Comparison of ENCODE assay signal across 25 cellular contexts in the genomic region with DNA sequence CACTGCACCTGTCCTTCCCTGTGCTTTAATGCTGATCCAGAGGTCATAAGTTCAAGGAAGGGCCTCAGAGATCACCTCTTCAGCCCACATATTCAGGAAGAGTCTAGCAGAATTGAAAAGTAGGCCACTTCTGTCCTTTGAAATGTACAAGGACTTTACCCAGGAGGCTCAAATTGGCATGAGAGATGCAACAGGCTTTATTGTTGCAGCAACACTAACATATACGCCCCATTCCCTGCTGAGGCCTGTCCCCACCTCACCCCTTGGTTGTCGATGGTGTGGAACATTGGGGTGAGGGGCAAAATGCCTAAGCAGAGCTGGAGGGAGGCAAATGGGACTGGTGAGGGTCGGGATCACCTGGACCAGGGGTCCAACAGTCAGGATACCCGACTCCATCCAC.
"Had no signal": no experiment of that assay in that cellular context is flagged by ENCODE, and none has a peak within 500 bp of the region (broad histone marks: within the 10 kb centered on the region; RNA-seq: fewer than 3 reads in every experiment).

No MANE protein-coding gene starts in this region.

- H3K27me3 Mint-ChIP-seq: activated CD4-positive, alpha-beta T cell treated with anti-CD3 and anti-CD28 coated beads for 36 hours; activated naive CD8-positive, alpha-beta T cell; central memory CD8-positive, alpha-beta T cell; stimulated activated memory B cell treated with anti-CD40 and anti-IgM and Interleukin-4, amounts not matched to agents 10 μg/mL and 1 μg/mL and 100 μg/mL, for 72 hours had no signal

- H3K27ac Mint-ChIP-seq: activated CD4-positive, alpha-beta T cell treated with anti-CD3 and anti-CD28 coated beads for 36 hours; activated naive CD8-positive, alpha-beta T cell; activated T-helper 1 cell treated with anti-CD3 and anti-CD28 coated beads, Interleukin-12 subunit alpha, Interleukin-12 subunit beta, Interleukin-2, Interleukin-4 antibody, amounts not matched to agents 30 ng/mL and 10 ng/mL and 1 ng/mL, durations not matched to agents 14 hours and 24 hours and 36 hours; mesothelial cell of epicardium; stimulated activated memory B cell treated with anti-CD40 and anti-IgM and Interleukin-4, amounts not matched to agents 10 μg/mL and 1 μg/mL and 100 μg/mL, for 72 hours; WTC11 had no signal

- H3K4me3 Mint-ChIP-seq: activated CD4-positive, alpha-beta T cell treated with anti-CD3 and anti-CD28 coated beads for 36 hours; activated naive CD8-positive, alpha-beta T cell; central memory CD8-positive, alpha-beta T cell; mesothelial cell of epicardium; natural killer cell treated with Interleukin-12 subunit alpha and Interleukin-12 subunit beta and Interleukin-15 and Interleukin-18, amount 100 ng/mL, for 72 hours; stimulated activated memory B cell treated with anti-CD40 and anti-IgM and Interleukin-4, amounts not matched to agents 10 μg/mL and 1 μg/mL and 100 μg/mL, for 72 hours had no signal

- H3K27me3 ChIP-seq: adrenal gland, sigmoid colon, testis, upper lobe of left lung had no signal

- H3K4me1 ChIP-seq: adrenal gland, breast epithelium had no signal

- H3K36me3 Mint-ChIP-seq: activated naive CD8-positive, alpha-beta T cell; natural killer cell treated with Interleukin-12 subunit alpha and Interleukin-12 subunit beta and Interleukin-15 and Interleukin-18, amount 100 ng/mL, for 72 hours; WTC11 had no signal

- DNase-seq: activated CD4-positive, alpha-beta T cell treated with anti-CD3 and anti-CD28 coated beads for 36 hours; activated CD4-positive, alpha-beta T cell treated with anti-CD3 and anti-CD28 coated beads, Interleukin-2, amount 50 U/mL, for 48 hours; activated gamma-delta T cell treated with Interleukin-2 at 50 U/mL for 16 hours; adrenal gland; effector memory CD4-positive, alpha-beta T cell; foreskin melanocyte; hippocampal formation; kidney glomerular epithelial cell; left ventricle myocardium inferior; retina; sigmoid colon; stimulated activated CD4-positive, alpha-beta T cell treated with anti-CD3 and anti-CD28 coated beads, Interleukin-15, amount 100 ng/mL, for 24 hours; T1000; testis; upper lobe of left lung had no signal

- H3K27ac ChIP-seq: testis had no signal

- H3K4me3 ChIP-seq: adrenal gland, left ventricle myocardium inferior, smooth muscle cell, testis, upper lobe of left lung had no signal

- H3K36me3 ChIP-seq: adrenal gland, breast epithelium, sigmoid colon had no signal

- ATAC-seq: activated CD4-positive, alpha-beta T cell treated with anti-CD3 and anti-CD28 coated beads for 36 hours; esophagus mucosa; natural killer cell treated with Interleukin-12 subunit alpha and Interleukin-12 subunit beta and Interleukin-15 and Interleukin-18, amount 100 ng/mL, for 72 hours; stimulated activated memory B cell treated with anti-CD40 and anti-IgM and Interleukin-4, amounts not matched to agents 10 μg/mL and 1 μg/mL and 100 μg/mL, for 72 hours had no signal

- H3K9me3 ChIP-seq: adrenal gland, breast epithelium, left ventricle myocardium inferior, sigmoid colon, testis, upper lobe of left lung had no signal

- H3K9me3 Mint-ChIP-seq: activated T-helper 1 cell treated with anti-CD3 and anti-CD28 coated beads, Interleukin-12 subunit alpha, Interleukin-12 subunit beta, Interleukin-2, Interleukin-4 antibody, amounts not matched to agents 30 ng/mL and 10 ng/mL and 1 ng/mL, durations not matched to agents 14 hours and 24 hours and 36 hours; central memory CD8-positive, alpha-beta T cell; mesothelial cell of epicardium; natural killer cell treated with Interleukin-12 subunit alpha and Interleukin-12 subunit beta and Interleukin-15 and Interleukin-18, amount 100 ng/mL, for 72 hours; WTC11 had no signal
